Comparison of ENCODE assay signal across 14 cellular contexts in genomic region chr6:96014846-96015245, GRCh38. TPM values are rescaled to one million over a fixed set of nuclear protein-coding genes. Genes with fewer than 3 reads are reported as not detected.
DNase-seq lines count a peak whose midpoint lies in the region; ATAC-seq, FAIRE-seq and TF ChIP-seq lines count a peak whose summit lies in the region.
"Had no signal": no experiment of that assay in that cellular context is flagged by ENCODE, and none has a peak within 500 bp of the region (broad histone marks: within the 10 kb centered on the region; RNA-seq: fewer than 3 reads in every experiment).

No MANE protein-coding gene starts in this region.

- TF ChIP-seq EP300 in sigmoid colon (IDR thresholded peaks at IDR 0.05), result no peak

- intact Hi-C loops in sigmoid colon (cut with DNase I) (no loop called here), kidney (cut with DNase I) (no loop called here), psoas muscle (cut with DNase I) (no loop called here)

- peaks cover 27% of the 10 kb centered on the region for H3K27me3 ChIP-seq in NT2/D1 (ENCODE audit: insufficient read depth, insufficient read length)
- H3K27me3 ChIP-seq in sigmoid colon, result peaks cover 0 to 18% (median 0%) of the 10 kb centered on the region in 3 donors
- H3K27me3 ChIP-seq in psoas muscle (ENCODE audit: insufficient read depth in 3 of 3, low read length in 2 of 3), result peaks cover 0 to 18% (median 5%) of the 10 kb centered on the region in 3 donors

- peak overlapping the region in 2 of 4 donors; percentile 34 to 65 for H3K27ac ChIP-seq in sigmoid colon
- no peak overlapping the region for H3K27ac ChIP-seq in kidney (ENCODE audit: low read depth in 2 of 2, low read length in 2 of 2)
- no peak overlapping the region for H3K27ac ChIP-seq in psoas muscle

- H3K9me3 ChIP-seq in NT2/D1 (ENCODE audit: insufficient read depth, low read length) (no peaks in the 10 kb centered on the region), sigmoid colon (no peaks in the 10 kb centered on the region), kidney (ENCODE audit: control insufficient read depth in 1 of 2, low read length in 2 of 2) (no peaks in the 10 kb centered on the region), psoas muscle (no peaks in the 10 kb centered on the region)
- H3K9me3 ChIP-seq: adrenal gland had no signal

- no peaks in the 10 kb centered on the region for H3K4me1 ChIP-seq in NT2/D1 (ENCODE audit: insufficient read depth, insufficient read length)
- H3K4me1 ChIP-seq in sigmoid colon, result peaks cover 0 to 14% (median 0%) of the 10 kb centered on the region in 4 donors
- H3K4me1 ChIP-seq in kidney (ENCODE audit: control insufficient read depth in 1 of 2, insufficient read depth in 1 of 2, low read depth in 1 of 2, low read length in 2 of 2), result no peaks in the 10 kb centered on the region
- no peaks in the 10 kb centered on the region for H3K4me1 ChIP-seq in psoas muscle
- H3K4me1 ChIP-seq: adrenal gland had no signal

- ATAC-seq in psoas muscle, result no peak
- ATAC-seq: sciatic nerve had no signal

- DNase-seq in NCI-H1417 (lab: John Stamatoyannopoulos, UW) (peak; percentile 50 to 79 (median 70)), NCI-H1417 treated with DMSO at 0.1 percent for 48 hours (lab: John Stamatoyannopoulos, UW) (no peak), NT2/D1 (ENCODE audit: low read depth, low spot score) (no peak), sigmoid colon (no peak), kidney (no peak), psoas muscle (no peak)
- DNase-seq in activated CD8-positive, alpha-beta memory T cell treated with anti-CD3 and anti-CD28 coated beads for 24 hours, result no peak
- DNase-seq: DND-41, NCI-H2029 had no signal

- no peak for FAIRE-seq in kidney (lab: Jason Lieb, UNC)
- FAIRE-seq: GM12892 had no signal

- no peak for TF ChIP-seq POLR2A in sigmoid colon (IDR thresholded peaks at IDR 0.05)

- no peak for TF ChIP-seq CTCF in sigmoid colon (IDR thresholded peaks at IDR 0.05)
- no peak for TF ChIP-seq CTCF in kidney (IDR thresholded peaks at IDR 0.05; ENCODE audit: borderline replicate concordance, extremely low read depth, insufficient read depth)
- no peak for TF ChIP-seq CTCF in psoas muscle (IDR thresholded peaks at IDR 0.05)

- WGBS in sigmoid colon, 2 donors, result 23 to 33% methylated on average over 11 of the region's 11 CpGs
- 13 to 15% (median 14%) methylated on average over 11 of the region's 11 CpGs for WGBS in psoas muscle, 3 donors

- peak overlapping the region; percentile 72 for H3K4me3 ChIP-seq in NT2/D1 (ENCODE audit: insufficient read length, low read depth)
- peak overlapping the region; percentile 53 for H3K4me3 ChIP-seq in iPS-11a (ENCODE audit: low read depth, low read length)
- H3K4me3 ChIP-seq in sigmoid colon, result peak overlapping the region; percentile 35 to 54 (median 50)
- H3K4me3 ChIP-seq in kidney (ENCODE audit: low read length in 2 of 2), result no peak overlapping the region
- H3K4me3 ChIP-seq in psoas muscle, result no peak overlapping the region
- H3K4me3 ChIP-seq: adrenal gland had no signal

- H3K9ac ChIP-seq in NT2/D1 (ENCODE audit: insufficient read length, low read depth) (peak overlapping the region; percentile 74), kidney (ENCODE audit: low read length in 2 of 2) (no peak overlapping the region)

- H3K36me3 ChIP-seq in NT2/D1 (ENCODE audit: insufficient read depth, insufficient read length, low read length), result no peaks in the 10 kb centered on the region
- H3K36me3 ChIP-seq in sigmoid colon, result no peaks in the 10 kb centered on the region
- H3K36me3 ChIP-seq in kidney (ENCODE audit: control insufficient read depth in 1 of 2, insufficient read depth in 2 of 2, low read length in 2 of 2), result no peaks in the 10 kb centered on the region
- H3K36me3 ChIP-seq in psoas muscle (ENCODE audit: insufficient read depth in 1 of 2, low read depth in 1 of 2), result no peaks in the 10 kb centered on the region
- H3K36me3 ChIP-seq: adrenal gland had no signal

RNA-seq across cellular contexts. Expression of gene FUT9, which starts 0.9 kb away (rescaled TPM):
- total RNA-seq in sigmoid colon (1 to 10 TPM in 2 of 4 donors, under 1 TPM in 2; 0.54 to 2.1 (median 0.85) TPM), kidney (0.13 TPM), psoas muscle (not detected)
- polyA plus RNA-seq in sigmoid colon (under 1 TPM in 1 of 3 donors, not detected in 2; 0.01 TPM), kidney (ENCODE audit: insufficient read depth, low read depth, low replicate concordance) (0.06 TPM), psoas muscle (under 1 TPM in 2 of 3 donors, not detected in 1; 0.01 TPM)
- total RNA-seq: mesenteric fat pad had no signal

Comparison
In these comparisons a context has a peak if more than half of its experiments do, and no peak if none do; other contexts are left out.
1. DNase-seq: peak in NCI-H1417 (3 of 3); none in NCI-H1417 treated with DMSO at 0.1 percent for 48 hours (single experiment), NT2/D1 (single experiment), sigmoid colon (single experiment), activated CD8-positive, alpha-beta memory T cell treated with anti-CD3 and anti-CD28 coated beads for 24 hours (single experiment), kidney (single experiment) and psoas muscle (0 of 2).
2. H3K4me3 ChIP-seq: peak in NT2/D1 (single experiment), iPS-11a (single experiment) and sigmoid colon (4 of 4); none in kidney (0 of 2) and psoas muscle (single experiment).